In the genomic region with DNA sequence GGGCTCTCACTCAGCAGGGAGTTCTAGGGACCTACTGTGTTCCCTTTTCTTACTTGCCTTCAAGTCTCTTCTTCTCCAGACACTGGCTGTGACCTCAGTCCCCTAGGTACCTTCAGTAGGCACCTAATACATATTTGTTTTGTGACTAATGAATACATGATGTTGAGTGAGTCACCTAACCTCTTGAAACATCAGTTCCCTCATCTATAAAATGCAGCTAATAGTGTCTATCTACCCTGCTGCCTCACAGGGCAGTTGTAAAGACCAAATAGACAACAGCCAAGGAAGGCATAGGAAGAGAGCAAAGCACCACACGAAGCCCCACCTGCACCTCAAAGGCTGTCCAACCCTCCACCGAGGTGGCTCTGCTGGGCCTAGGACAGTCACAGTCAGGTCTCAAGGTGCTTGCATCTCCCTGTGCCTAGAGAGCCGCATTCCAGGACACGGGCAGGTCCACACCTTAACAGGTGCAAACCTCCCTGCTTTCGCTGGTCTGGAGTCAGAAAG, we compare ENCODE assay signal across 1 cellular context.
TF ChIP-seq lines count a peak whose summit lies in the region.

No MANE protein-coding gene starts in this region.

TF ChIP-seq in K562, 482 proteins besides CTCF, POLR2A, EP300 and RAD21 (continued from another document):
- peak; percentile 34; the same call in 1 of the 2 replicates for TF ChIP-seq JUND (IDR thresholded peaks at IDR 0.05; ENCODE audit: borderline replicate concordance, low read depth, low read length)
- TF ChIP-seq JUND (tag; IDR thresholded peaks at IDR 0.05; ENCODE audit: borderline replicate concordance, low read depth, low read length) = 0 out of 3 replicates have a peak, but pooled peaks have one; percentile 24
- TF ChIP-seq, protein P1, sequence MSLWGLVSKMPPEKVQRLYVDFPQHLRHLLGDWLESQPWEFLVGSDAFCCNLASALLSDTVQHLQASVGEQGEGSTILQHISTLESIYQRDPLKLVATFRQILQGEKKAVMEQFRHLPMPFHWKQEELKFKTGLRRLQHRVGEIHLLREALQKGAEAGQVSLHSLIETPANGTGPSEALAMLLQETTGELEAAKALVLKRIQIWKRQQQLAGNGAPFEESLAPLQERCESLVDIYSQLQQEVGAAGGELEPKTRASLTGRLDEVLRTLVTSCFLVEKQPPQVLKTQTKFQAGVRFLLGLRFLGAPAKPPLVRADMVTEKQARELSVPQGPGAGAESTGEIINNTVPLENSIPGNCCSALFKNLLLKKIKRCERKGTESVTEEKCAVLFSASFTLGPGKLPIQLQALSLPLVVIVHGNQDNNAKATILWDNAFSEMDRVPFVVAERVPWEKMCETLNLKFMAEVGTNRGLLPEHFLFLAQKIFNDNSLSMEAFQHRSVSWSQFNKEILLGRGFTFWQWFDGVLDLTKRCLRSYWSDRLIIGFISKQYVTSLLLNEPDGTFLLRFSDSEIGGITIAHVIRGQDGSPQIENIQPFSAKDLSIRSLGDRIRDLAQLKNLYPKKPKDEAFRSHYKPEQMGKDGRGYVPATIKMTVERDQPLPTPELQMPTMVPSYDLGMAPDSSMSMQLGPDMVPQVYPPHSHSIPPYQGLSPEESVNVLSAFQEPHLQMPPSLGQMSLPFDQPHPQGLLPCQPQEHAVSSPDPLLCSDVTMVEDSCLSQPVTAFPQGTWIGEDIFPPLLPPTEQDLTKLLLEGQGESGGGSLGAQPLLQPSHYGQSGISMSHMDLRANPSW (CRISPR knock-in tag; IDR thresholded peaks at IDR 0.05) = no peak
- TF ChIP-seq, protein P2, sequence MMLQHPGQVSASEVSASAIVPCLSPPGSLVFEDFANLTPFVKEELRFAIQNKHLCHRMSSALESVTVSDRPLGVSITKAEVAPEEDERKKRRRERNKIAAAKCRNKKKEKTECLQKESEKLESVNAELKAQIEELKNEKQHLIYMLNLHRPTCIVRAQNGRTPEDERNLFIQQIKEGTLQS (IDR thresholded peaks at IDR 0.05) = peak; percentile 28; the same call in 1 of the 2 replicates
- TF ChIP-seq, protein P2 (CRISPR knock-in tag; conservative IDR thresholded peaks at IDR 0.05) = no peak
- no peak for TF ChIP-seq ZNF143 (CRISPR knock-in tag; IDR thresholded peaks at IDR 0.05)
- peak in 1 of 2 experiments; percentile 85; a peak in 2 of 4 replicates for TF ChIP-seq FOXA3 (CRISPR knock-in tag; conservative IDR thresholded peaks at IDR 0.05 in 1 of 2, IDR thresholded peaks at IDR 0.05 in 1 of 2)
- TF ChIP-seq HMG20A (CRISPR knock-in tag; conservative IDR thresholded peaks at IDR 0.05) = no peak
- no peak for TF ChIP-seq EGR1 (conservative IDR thresholded peaks at IDR 0.05)
- TF ChIP-seq, protein P3, sequence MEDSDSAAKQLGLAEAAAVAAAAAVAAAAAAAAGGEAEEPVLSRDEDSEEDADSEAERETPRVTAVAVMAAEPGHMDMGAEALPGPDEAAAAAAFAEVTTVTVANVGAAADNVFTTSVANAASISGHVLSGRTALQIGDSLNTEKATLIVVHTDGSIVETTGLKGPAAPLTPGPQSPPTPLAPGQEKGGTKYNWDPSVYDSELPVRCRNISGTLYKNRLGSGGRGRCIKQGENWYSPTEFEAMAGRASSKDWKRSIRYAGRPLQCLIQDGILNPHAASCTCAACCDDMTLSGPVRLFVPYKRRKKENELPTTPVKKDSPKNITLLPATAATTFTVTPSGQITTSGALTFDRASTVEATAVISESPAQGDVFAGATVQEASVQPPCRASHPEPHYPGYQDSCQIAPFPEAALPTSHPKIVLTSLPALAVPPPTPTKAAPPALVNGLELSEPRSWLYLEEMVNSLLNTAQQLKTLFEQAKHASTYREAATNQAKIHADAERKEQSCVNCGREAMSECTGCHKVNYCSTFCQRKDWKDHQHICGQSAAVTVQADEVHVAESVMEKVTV (CRISPR knock-in tag; IDR thresholded peaks at IDR 0.05) = no peak
- peak; percentile 75 for TF ChIP-seq FOSL1 (tag; conservative IDR thresholded peaks at IDR 0.05)
